ENCODE assay signal across 19 cellular contexts in the genomic region with DNA sequence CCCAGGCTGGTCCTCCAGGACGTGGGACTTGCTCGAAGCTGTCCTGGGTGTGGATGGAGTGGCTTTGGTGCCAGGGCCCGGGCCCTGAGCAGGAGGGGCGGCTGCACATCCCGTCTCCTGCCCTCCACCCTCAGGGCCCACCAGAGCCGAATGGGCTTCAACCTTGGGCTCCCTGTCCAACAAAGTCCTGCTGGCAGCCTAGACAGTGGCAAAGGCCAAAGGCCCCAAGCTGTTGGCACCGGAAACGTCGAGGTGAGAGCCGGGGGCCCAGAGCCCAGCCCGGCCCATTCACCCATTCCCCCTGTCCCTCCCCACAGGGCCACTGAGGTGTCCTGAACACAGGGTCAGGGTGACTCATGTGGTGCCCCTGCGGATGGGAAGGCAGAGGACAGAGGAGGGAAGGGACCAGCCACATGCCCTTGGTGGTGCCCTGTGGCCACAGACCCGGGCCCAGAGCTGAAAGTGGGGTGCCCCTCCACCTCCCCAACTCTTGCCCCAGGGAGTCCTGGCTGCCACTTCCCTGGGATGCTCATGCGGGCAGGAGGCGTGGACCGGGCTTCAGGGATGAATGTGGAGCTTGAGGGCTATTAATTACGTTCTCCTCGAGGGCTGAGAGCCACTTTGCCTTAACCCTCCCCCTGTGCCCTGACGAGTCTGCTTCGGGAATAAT. TPM values are rescaled to one million over a fixed set of nuclear protein-coding genes. Genes with fewer than 3 reads are reported as not detected.
"Had no signal": no experiment of that assay in that cellular context is flagged by ENCODE, and none has a peak within 500 bp of the region (broad histone marks: within the 10 kb centered on the region; RNA-seq: fewer than 3 reads in every experiment).

No MANE protein-coding gene starts in this region.

- H3K36me3 ChIP-seq: upper lobe of left lung had no signal

- ATAC-seq: naive thymus-derived CD4-positive, alpha-beta T cell; stimulated activated memory B cell treated with anti-CD40 and anti-IgM and Interleukin-4, amounts not matched to agents 10 μg/mL and 1 μg/mL and 100 μg/mL, for 72 hours; T-cell; WTC11 had no signal

- H3K27ac Mint-ChIP-seq: activated CD4-positive, alpha-beta T cell treated with anti-CD3 and anti-CD28 coated beads, Interleukin-2, amount 10 ng/mL, durations not matched to agents 24 days and 14 days; activated naive CD8-positive, alpha-beta T cell; activated T-helper 2 cell treated with anti-CD3 and anti-CD28 coated beads, Interferon-gamma antibody, Interleukin-2, Interleukin-4, amounts not matched to agents 10 μg/mL and 5 μg/mL and 100 μg/mL, durations not matched to agents 14 hours and 24 hours and 36 hours; endodermal cell; stimulated activated memory B cell treated with anti-CD40 and anti-IgM and Interleukin-4, amounts not matched to agents 10 μg/mL and 1 μg/mL and 100 μg/mL, for 72 hours; WTC11 had no signal

- H3K4me3 ChIP-seq: lung, upper lobe of left lung had no signal

- H3K36me3 Mint-ChIP-seq: activated naive CD8-positive, alpha-beta T cell; brain; T-cell; WTC11 had no signal

- DNase-seq: activated CD4-positive, alpha-beta T cell treated with anti-CD3 and anti-CD28 coated beads, Interleukin-2, amount 10 ng/mL, durations not matched to agents 24 days and 14 days; activated T-cell treated with anti-CD3 and anti-CD28 coated beads for 4 hours; amygdala; dermis blood vessel endothelial cell; endodermal cell; erythroblast; hippocampal formation; kidney glomerular epithelial cell; naive thymus-derived CD4-positive, alpha-beta T cell; T-cell had no signal

- H3K27me3 ChIP-seq: upper lobe of left lung had no signal

- H3K27me3 Mint-ChIP-seq: activated CD4-positive, alpha-beta T cell treated with anti-CD3 and anti-CD28 coated beads, Interleukin-2, amount 10 ng/mL, durations not matched to agents 24 days and 14 days; activated naive CD8-positive, alpha-beta T cell; brain; naive thymus-derived CD4-positive, alpha-beta T cell; T-cell had no signal

- H3K4me3 Mint-ChIP-seq: activated CD4-positive, alpha-beta T cell treated with anti-CD3 and anti-CD28 coated beads, Interleukin-2, amount 10 ng/mL, durations not matched to agents 24 days and 14 days; activated naive CD8-positive, alpha-beta T cell; brain; endodermal cell; naive thymus-derived CD4-positive, alpha-beta T cell; stimulated activated memory B cell treated with anti-CD40 and anti-IgM and Interleukin-4, amounts not matched to agents 10 μg/mL and 1 μg/mL and 100 μg/mL, for 72 hours; T-cell; WTC11 had no signal

- H3K9me3 ChIP-seq: upper lobe of left lung had no signal

- H3K9me3 Mint-ChIP-seq: activated CD4-positive, alpha-beta T cell treated with anti-CD3 and anti-CD28 coated beads, Interleukin-2, amount 10 ng/mL, durations not matched to agents 24 days and 14 days; activated T-helper 2 cell treated with anti-CD3 and anti-CD28 coated beads, Interferon-gamma antibody, Interleukin-2, Interleukin-4, amounts not matched to agents 10 μg/mL and 5 μg/mL and 100 μg/mL, durations not matched to agents 14 hours and 24 hours and 36 hours; brain; endodermal cell; naive thymus-derived CD4-positive, alpha-beta T cell; stimulated activated memory B cell treated with anti-CD40 and anti-IgM and Interleukin-4, amounts not matched to agents 10 μg/mL and 1 μg/mL and 100 μg/mL, for 72 hours; T-cell; WTC11 had no signal

RNA-seq across cellular contexts. Expression of a gene that starts 9.1 kb away (rescaled TPM):
- total RNA-seq: dermis blood vessel endothelial cell, endodermal cell, SK-MEL-5, WTC11 had no signal

RNA-seq across cellular contexts. Expression of a gene that starts 9.2 kb away (rescaled TPM):
- total RNA-seq: dermis blood vessel endothelial cell, SK-MEL-5 had no signal

RNA-seq across cellular contexts. Expression of a gene that starts 40.5 kb away (rescaled TPM):
- total RNA-seq: dermis blood vessel endothelial cell, endodermal cell, SK-MEL-5, skeletal muscle tissue had no signal
